In genomic region chr17:1554751-1555617, GRCh38 we compare ENCODE assay signal across 19 cellular contexts. TPM values are rescaled to one million over a fixed set of nuclear protein-coding genes. Genes with fewer than 3 reads are reported as not detected.
DNase-seq lines count a peak whose midpoint lies in the region; ATAC-seq and TF ChIP-seq lines count a peak whose summit lies in the region.
"Had no signal": no experiment of that assay in that cellular context is flagged by ENCODE, and none has a peak within 500 bp of the region (broad histone marks: within the 10 kb centered on the region; RNA-seq: fewer than 3 reads in every experiment).

No MANE protein-coding gene starts in this region.

- H3K9me3 ChIP-seq in osteoblast (ENCODE audit: low read depth, low read length), result no peaks in the 10 kb centered on the region

- H3K4me2 ChIP-seq in osteoblast (ENCODE audit: insufficient read depth, low read length), result no peak overlapping the region

- POLR2A ChIA-PET in activated CD4-positive, alpha-beta T cell treated with anti-CD3 and anti-CD28 coated beads, Interleukin-2, amount 10 ng/mL, durations not matched to agents 7 days and 5 days (lab: Charles Lee), result no interaction called here

- H3K27me3 ChIP-seq in dorsolateral prefrontal cortex (no peaks in the 10 kb centered on the region), osteoblast (ENCODE audit: insufficient read depth, low read length) (no peaks in the 10 kb centered on the region)

- no peak for ATAC-seq in GM21447 (IDR thresholded peaks at IDR 0.05; ENCODE audit: unreplicated experiment)
- ATAC-seq: CD8-positive, alpha-beta T cell; HCT116 had no signal

- H3K36me3 ChIP-seq in osteoblast (ENCODE audit: insufficient read depth, low read length), result peaks cover 39% of the 10 kb centered on the region

- peak overlapping the region in 30 of 59 donors; percentile 8 to 56 (median 26) for H3K27ac ChIP-seq in dorsolateral prefrontal cortex
- no peak overlapping the region for H3K27ac ChIP-seq in osteoblast (ENCODE audit: low read depth, low read length)
- H3K27ac ChIP-seq: 22Rv1, HL-60 had no signal

- H3K27ac Mint-ChIP-seq in activated CD4-positive, alpha-beta T cell treated with anti-CD3 and anti-CD28 coated beads, Interleukin-2, amount 10 ng/mL, durations not matched to agents 7 days and 5 days, result no peak overlapping the region
- no peak overlapping the region for H3K27ac Mint-ChIP-seq in HFFc6
- H3K27ac Mint-ChIP-seq: activated CD4-positive, alpha-beta memory T cell treated with anti-CD3 and anti-CD28 coated beads, Interleukin-2, amount 10 ng/mL, durations not matched to agents 7 days and 5 days; CD8-positive, alpha-beta T cell had no signal

- peaks cover 53% of the 10 kb centered on the region for H4K20me1 ChIP-seq in osteoblast (ENCODE audit: insufficient read depth, low read length)

- H3K9me3 Mint-ChIP-seq in activated CD4-positive, alpha-beta T cell treated with anti-CD3 and anti-CD28 coated beads, Interleukin-2, amount 10 ng/mL, durations not matched to agents 7 days and 5 days, result no peaks in the 10 kb centered on the region
- H3K9me3 Mint-ChIP-seq in HFFc6, result no peaks in the 10 kb centered on the region
- H3K9me3 Mint-ChIP-seq: activated CD4-positive, alpha-beta memory T cell treated with anti-CD3 and anti-CD28 coated beads, Interleukin-2, amount 10 ng/mL, durations not matched to agents 7 days and 5 days; CD8-positive, alpha-beta T cell had no signal

- TF ChIP-seq CTCF in dorsolateral prefrontal cortex (IDR thresholded peaks at IDR 0.05 in 54 of 56, conservative IDR thresholded peaks at IDR 0.05 in 2 of 56; ENCODE audit: low read depth in 1 of 56, partially characterized antibody in 56 of 56) (no peak), osteoblast (IDR thresholded peaks at IDR 0.05; ENCODE audit: extremely low read depth, low read depth, low read length) (no peak), HFFc6 (IDR thresholded peaks at IDR 0.05) (no peak)

- peaks cover 6% of the 10 kb centered on the region for H3K4me1 ChIP-seq in osteoblast (ENCODE audit: insufficient read depth, low read length)

- H3K79me2 ChIP-seq in osteoblast (ENCODE audit: insufficient read depth, low read length), result peaks cover 71% of the 10 kb centered on the region

- H3K4me1 Mint-ChIP-seq in activated CD4-positive, alpha-beta T cell treated with anti-CD3 and anti-CD28 coated beads, Interleukin-2, amount 10 ng/mL, durations not matched to agents 7 days and 5 days, result peaks cover 13% of the 10 kb centered on the region
- peaks cover 16% of the 10 kb centered on the region for H3K4me1 Mint-ChIP-seq in HFFc6 (ENCODE audit: low read depth)

- H2AFZ ChIP-seq in osteoblast (ENCODE audit: low read length), result no peak overlapping the region

- peaks cover 19% of the 10 kb centered on the region for H3K36me3 Mint-ChIP-seq in activated CD4-positive, alpha-beta T cell treated with anti-CD3 and anti-CD28 coated beads, Interleukin-2, amount 10 ng/mL, durations not matched to agents 7 days and 5 days (ENCODE audit: low read depth)
- peaks cover 23% of the 10 kb centered on the region for H3K36me3 Mint-ChIP-seq in HFFc6 (ENCODE audit: low read depth)

- no peaks in the 10 kb centered on the region for H3K27me3 Mint-ChIP-seq in activated CD4-positive, alpha-beta T cell treated with anti-CD3 and anti-CD28 coated beads, Interleukin-2, amount 10 ng/mL, durations not matched to agents 7 days and 5 days
- H3K27me3 Mint-ChIP-seq in HFFc6 (ENCODE audit: insufficient read depth), result no peaks in the 10 kb centered on the region
- H3K27me3 Mint-ChIP-seq: activated CD4-positive, alpha-beta memory T cell treated with anti-CD3 and anti-CD28 coated beads, Interleukin-2, amount 10 ng/mL, durations not matched to agents 7 days and 5 days had no signal

- DNase-seq in DMS 273 (lab: John Stamatoyannopoulos, UW; ENCODE audit: unreplicated experiment) (peak; percentile 16), DMS 273 treated with DMSO at 0.1 percent for 48 hours (lab: John Stamatoyannopoulos, UW) (no peak), dorsolateral prefrontal cortex (no peak), osteoblast (ENCODE audit: insufficient read length, low spot score, missing footprints) (peak; percentile 23), NCI-H1417 treated with DMSO at 0.1 percent for 48 hours (lab: John Stamatoyannopoulos, UW) (no peak), HFFc6 (no peak)
- DNase-seq in activated CD4-positive, alpha-beta T cell treated with anti-CD3 and anti-CD28 coated beads, Interleukin-2, amount 10 ng/mL, durations not matched to agents 7 days and 5 days, result no peak
- DNase-seq: activated CD4-positive, alpha-beta memory T cell treated with anti-CD3 and anti-CD28 coated beads, Interleukin-2, amount 10 ng/mL, durations not matched to agents 7 days and 5 days; activated effector memory CD4-positive, alpha-beta T cell treated with Interleukin-2 at 50 U/mL for 16 hours; CD8-positive, alpha-beta T cell; hippocampal formation; Kasumi-1; NCI-H1417; NCI-H345; stimulated activated CD4-positive, alpha-beta T cell treated with anti-CD3 and anti-CD28 coated beads, Interleukin-4, amount 100 ng/mL, for 4 hours had no signal

- no peak overlapping the region for H3K4me3 Mint-ChIP-seq in activated CD4-positive, alpha-beta T cell treated with anti-CD3 and anti-CD28 coated beads, Interleukin-2, amount 10 ng/mL, durations not matched to agents 7 days and 5 days
- no peak overlapping the region for H3K4me3 Mint-ChIP-seq in HFFc6
- H3K4me3 Mint-ChIP-seq: activated CD4-positive, alpha-beta memory T cell treated with anti-CD3 and anti-CD28 coated beads, Interleukin-2, amount 10 ng/mL, durations not matched to agents 7 days and 5 days; CD8-positive, alpha-beta T cell had no signal

- CTCF ChIA-PET in activated CD4-positive, alpha-beta T cell treated with anti-CD3 and anti-CD28 coated beads, Interleukin-2, amount 10 ng/mL, durations not matched to agents 7 days and 5 days (lab: Charles Lee), result no interaction called here

- no peak overlapping the region for H3K4me3 ChIP-seq in dorsolateral prefrontal cortex
- no peak overlapping the region for H3K4me3 ChIP-seq in osteoblast (ENCODE audit: insufficient read depth, low read length)

- intact Hi-C loops in dorsolateral prefrontal cortex (cut with DNase I), result no loop called here

RNA-seq across cellular contexts. Expression of gene PITPNA, which starts 7.6 kb away (rescaled TPM):
- total RNA-seq in dorsolateral prefrontal cortex (100 to 1,000 TPM in 97 of 120 experiments, 10 to 100 TPM in 23; 69.4 to 185 (median 126) TPM), osteoblast (19.2 and 21.5 TPM in 2 replicates)
- 10 to 100 TPM; 44.1 to 52.2 TPM for total RNA-seq in activated CD4-positive, alpha-beta T cell treated with anti-CD3 and anti-CD28 coated beads, Interleukin-2, amount 10 ng/mL, durations not matched to agents 7 days and 5 days
- 10 to 100 TPM; 59.5 to 75.9 (median 67.7) TPM for total RNA-seq in HFFc6 (2021; fragmentation: NEBNext Ultra II Directional; extraction: Animal tissue kit (Norgen Biotek cat#: 25700))

RNA-seq across cellular contexts. Expression of gene INPP5K, which starts 38.6 kb away (rescaled TPM):
- total RNA-seq in dorsolateral prefrontal cortex, result 10 to 100 TPM; 28.5 to 70.6 (median 43.8) TPM
- total RNA-seq in osteoblast, result 40.4 and 51.4 TPM in 2 replicates
- total RNA-seq in activated CD4-positive, alpha-beta T cell treated with anti-CD3 and anti-CD28 coated beads, Interleukin-2, amount 10 ng/mL, durations not matched to agents 7 days and 5 days, result 10 to 100 TPM; 50.3 to 56.9 TPM
- total RNA-seq in HFFc6 (2021; fragmentation: NEBNext Ultra II Directional; extraction: Animal tissue kit (Norgen Biotek cat#: 25700)), result 10 to 100 TPM; 18.2 to 23.5 (median 20.3) TPM

Comparison
In these comparisons a context has a peak if more than half of its experiments do, and no peak if none do; other contexts are left out.
1. DNase-seq: peak in DMS 273 (single experiment) and osteoblast (single experiment); none in DMS 273 treated with DMSO at 0.1 percent for 48 hours (single experiment), dorsolateral prefrontal cortex (0 of 10), NCI-H1417 treated with DMSO at 0.1 percent for 48 hours (single experiment), activated CD4-positive, alpha-beta T cell treated with anti-CD3 and anti-CD28 coated beads, Interleukin-2, amount 10 ng/mL, durations not matched to agents 7 days and 5 days (single experiment) and HFFc6 (single experiment).